Comparison of ENCODE assay signal across 1 cellular context in the genomic region with DNA sequence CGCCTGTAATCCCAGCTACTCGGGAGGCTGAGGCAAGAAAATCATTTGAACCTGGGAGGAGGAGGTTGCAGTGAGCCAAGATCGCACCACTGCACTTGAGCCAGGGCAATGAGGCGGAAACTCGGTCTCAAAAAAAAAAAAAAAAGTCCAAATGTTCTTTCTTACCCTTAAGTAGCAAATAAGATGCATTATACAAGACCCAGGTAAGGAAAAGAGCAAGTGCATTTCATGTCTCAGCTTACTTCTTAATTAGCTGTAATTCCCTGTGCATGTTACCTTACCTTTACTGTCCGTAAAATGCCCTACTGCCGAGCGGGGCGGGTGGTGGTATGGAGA.
TF ChIP-seq lines count a peak whose summit lies in the region.

No MANE protein-coding gene starts in this region.

TF ChIP-seq in HEK293, 187 proteins besides CTCF, POLR2A, EP300 and RAD21 (continued from another document):
- TF ChIP-seq ZNF518A (tag by site-specific recombination; conservative IDR thresholded peaks at IDR 0.05; ENCODE audit: low read depth) (no peak), FEZF1 (tag by site-specific recombination; IDR thresholded peaks at IDR 0.05) (no peak)
